ENCODE assay signal across 14 cellular contexts in the genomic region with DNA sequence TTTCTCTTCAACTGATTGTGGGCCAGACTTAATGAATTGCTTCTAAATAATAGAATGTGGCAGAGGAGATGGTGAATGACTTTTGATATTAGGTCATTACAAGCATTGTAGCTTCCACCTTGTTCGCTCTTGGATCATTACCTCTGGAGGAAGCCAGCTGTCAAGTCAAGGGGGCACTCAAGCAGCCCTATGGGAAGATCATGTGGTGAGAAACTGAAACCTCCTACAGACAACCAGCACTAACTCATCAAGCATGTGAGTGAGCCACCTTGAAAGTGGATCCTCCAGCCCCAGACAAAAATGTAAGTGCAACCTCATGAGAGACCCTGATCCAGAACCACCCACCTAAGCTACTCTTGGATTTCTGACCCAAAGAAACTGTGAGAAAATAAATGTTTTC.
A peak's percentile ranks its signal among the peaks of the same experiment; 100 is the strongest.
DNase-seq lines count a peak whose midpoint lies in the region; ATAC-seq, FAIRE-seq and TF ChIP-seq lines count a peak whose summit lies in the region.
"Had no signal": no experiment of that assay in that cellular context is flagged by ENCODE, and none has a peak within 500 bp of the region (broad histone marks: within the 10 kb centered on the region; RNA-seq: fewer than 3 reads in every experiment).

No MANE protein-coding gene starts in this region.

- H3K9me3 ChIP-seq in GM12878 (replicated peaks; ENCODE audit: control insufficient read depth, insufficient read depth, low read length) (no peaks in the 10 kb centered on the region), smooth muscle cell (replicated peaks; ENCODE audit: low read depth) (no peaks in the 10 kb centered on the region), aorta (ENCODE audit: control insufficient read depth, low read length) (no peaks in the 10 kb centered on the region)
- H3K9me3 ChIP-seq: ascending aorta had no signal

- RAD21 ChIA-PET in GM12878 (lab: Charles Lee; ENCODE audit: unreplicated experiment) = no interaction called here

- no peak for FAIRE-seq in GM12878 (lab: Jason Lieb, UNC)
- FAIRE-seq: kidney had no signal

- H3K27ac ChIP-seq in GM12878 (ENCODE audit: control insufficient read depth, insufficient read depth) = no peak overlapping the region
- no peak overlapping the region for H3K27ac ChIP-seq in smooth muscle cell (ENCODE audit: low read depth)
- H3K27ac ChIP-seq in aorta (ENCODE audit: low read depth in 1 of 2, low read length in 2 of 2) = no peak overlapping the region
- H3K27ac ChIP-seq: ascending aorta, gastroesophageal sphincter had no signal

- TF ChIP-seq EP300 in GM12878 (IDR thresholded peaks at IDR 0.05; ENCODE audit: borderline replicate concordance in 1 of 2, control insufficient read depth in 1 of 2, low read depth in 2 of 2, low read length in 2 of 2) = no peak

- H3K79me2 ChIP-seq in GM12878 (ENCODE audit: control insufficient read depth, insufficient read depth, low read length) (no peaks in the 10 kb centered on the region), smooth muscle cell (ENCODE audit: low read depth) (no peaks in the 10 kb centered on the region)

- H3K4me1 ChIP-seq in GM12878 (ENCODE audit: control insufficient read depth, insufficient read depth, low read length) (no peaks in the 10 kb centered on the region), smooth muscle cell (ENCODE audit: low read depth) (no peaks in the 10 kb centered on the region), aorta (ENCODE audit: control insufficient read depth in 1 of 2, insufficient read depth in 2 of 2, low read length in 2 of 2) (no peaks in the 10 kb centered on the region)
- H3K4me1 ChIP-seq: ascending aorta, gastroesophageal sphincter had no signal

- H3K9ac ChIP-seq in GM12878 (ENCODE audit: control insufficient read depth, insufficient read depth, low read length) = no peak overlapping the region
- H3K9ac ChIP-seq in smooth muscle cell (ENCODE audit: low read depth) = no peak overlapping the region

- H3K36me3 ChIP-seq in GM12878 (ENCODE audit: control insufficient read depth in 2 of 2, insufficient read depth in 2 of 2, low read length in 1 of 2) (no peaks in the 10 kb centered on the region), smooth muscle cell (ENCODE audit: low read depth) (no peaks in the 10 kb centered on the region), aorta (ENCODE audit: control insufficient read depth in 1 of 2, insufficient read depth in 2 of 2, low read length in 1 of 2) (no peaks in the 10 kb centered on the region)
- H3K36me3 ChIP-seq: ascending aorta, gastroesophageal sphincter had no signal

- H3K4me3 ChIP-seq in GM12878 (no peak overlapping the region), smooth muscle cell (no peak overlapping the region), aorta (ENCODE audit: low read length in 2 of 2) (no peak overlapping the region)
- H3K4me3 ChIP-seq: ascending aorta, gastroesophageal sphincter, GM23338 had no signal

- H4K20me1 ChIP-seq in GM12878 (ENCODE audit: control insufficient read depth, insufficient read depth) (no peaks in the 10 kb centered on the region), smooth muscle cell (ENCODE audit: low read depth) (no peaks in the 10 kb centered on the region)

- no peaks in the 10 kb centered on the region for H3F3A ChIP-seq in smooth muscle cell (ENCODE audit: low read depth)

- DNase-seq in GM12878 (ENCODE audit: low read depth, low spot score) = peak; percentile 25
- no peak for DNase-seq in hepatic stellate cell (ENCODE audit: low spot score)
- no peak for DNase-seq in smooth muscle cell (lab: John Stamatoyannopoulos, UW; ENCODE audit: unreplicated experiment)
- no peak for DNase-seq in AG08396 (ENCODE audit: low spot score)
- no peak for DNase-seq in aorta
- DNase-seq: activated T-cell treated with anti-CD3 and anti-CD28 coated beads, Interleukin-2, amount 50 U/mL, for 24 hours; kidney had no signal

- SMC1A ChIA-PET in GM12878 (lab: Charles Lee; ENCODE audit: uncharacterized antibody, unreplicated experiment) = interaction anchor here (0.6 to 1.3 kb wide), 3 partner anchors 10 to 438 kb away, joined by 3 to 5 read pairs (median 3); no protein-coding TSS in a partner anchor

- 7% methylated on average over 1 of the region's 1 CpG for WGBS in GM12878 (ENCODE audit: insufficient coverage, insufficient replicate concordance, low lambda C conversion rate, missing lambda C conversion rate)
- 100% methylated on average over 1 of the region's 1 CpG for WGBS in smooth muscle cell (ENCODE audit: low lambda C conversion rate)
- WGBS in aorta, 2 donors = 92 to 98% methylated on average over 1 of the region's 1 CpG

- POLR2A ChIA-PET in GM12878 (lab: Charles Lee) = interaction anchor here (0.7 kb wide), 1 partner anchor 362 kb away, joined by 4 read pairs; no protein-coding TSS in a partner anchor

- H3K4me2 ChIP-seq in GM12878 (ENCODE audit: control insufficient read depth, insufficient read depth) (no peak overlapping the region), smooth muscle cell (no peak overlapping the region)
- H3K4me2 ChIP-seq: GM23338 had no signal

- intact Hi-C loops in GM12878 (cut with micrococcal nuclease; ENCODE audit: unreplicated experiment) (no loop called here), aorta (cut with DNase I) (no loop called here)

- ATAC-seq in GM18909 (IDR thresholded peaks at IDR 0.05; ENCODE audit: poor library complexity, unreplicated experiment) = peak; percentile 90
- ATAC-seq in GM21576 (IDR thresholded peaks at IDR 0.05; ENCODE audit: unreplicated experiment) = peak; percentile 78
- ATAC-seq in HG03103 (IDR thresholded peaks at IDR 0.05; ENCODE audit: low read depth, unreplicated experiment) = peak; percentile 74
- peak; percentile 94 for ATAC-seq in GM12878
- no peak for ATAC-seq in aorta (ENCODE audit: low FRiP score)
- ATAC-seq: gastroesophageal sphincter, GM23338, Right ventricle myocardium inferior had no signal

- CTCF ChIA-PET in GM12878 (lab: Yijun Ruan, JAX) = interaction anchor here (2.6 kb wide), 1 partner anchor 10 kb away, joined by 16 read pairs; no protein-coding TSS in a partner anchor

- no peak for TF ChIP-seq RAD21 in GM12878 (IDR thresholded peaks at IDR 0.05; ENCODE audit: insufficient read depth, low read depth, low read length)

- in situ Hi-C loops in GM12878 (cut with MboI) = no loop called here

- H3K27me3 ChIP-seq in GM12878 (replicated peaks in 1 of 2; ENCODE audit: control insufficient read depth in 2 of 2, insufficient read depth in 2 of 2, low read length in 1 of 2) (no peaks in the 10 kb centered on the region), smooth muscle cell (ENCODE audit: low read depth) (no peaks in the 10 kb centered on the region), aorta (ENCODE audit: control insufficient read depth in 1 of 2, insufficient read depth in 2 of 2, low read length in 1 of 2) (no peaks in the 10 kb centered on the region)
- H3K27me3 ChIP-seq: ascending aorta, gastroesophageal sphincter had no signal

- BruUV-seq in GM12878 (replicated peaks; lab: Mats Ljungman, UMichigan) = no TSS peak

- TF ChIP-seq POLR2A in GM12878 (IDR thresholded peaks at IDR 0.05; ENCODE audit: low read depth, low read length) = no peak

- H2AFZ ChIP-seq in GM12878 (ENCODE audit: control insufficient read depth, low read depth, low read length) = no peak overlapping the region
- no peak overlapping the region for H2AFZ ChIP-seq in smooth muscle cell (ENCODE audit: low read depth)
- H2AFZ ChIP-seq: GM23338 had no signal

- TF ChIP-seq CTCF in GM12878 (IDR thresholded peaks at IDR 0.05 in 2 of 3, conservative IDR thresholded peaks at IDR 0.05 in 1 of 3; ENCODE audit: control insufficient read depth in 2 of 3, extremely low read depth in 1 of 3, insufficient read depth in 1 of 3, low read depth in 3 of 3, low read length in 3 of 3) = no peak
- TF ChIP-seq CTCF in smooth muscle cell (IDR thresholded peaks at IDR 0.05; ENCODE audit: borderline replicate concordance, insufficient read depth, poor library complexity, severe bottlenecking) = no peak

TF ChIP-seq in GM12878, 131 proteins besides CTCF, POLR2A, EP300 and RAD21:
- TF ChIP-seq IKZF2 (IDR thresholded peaks at IDR 0.05) = 0 out of 4 replicates have a peak, but pooled peaks of 1 of the 2 experiments have one; percentile 23
- TF ChIP-seq, protein P1, sequence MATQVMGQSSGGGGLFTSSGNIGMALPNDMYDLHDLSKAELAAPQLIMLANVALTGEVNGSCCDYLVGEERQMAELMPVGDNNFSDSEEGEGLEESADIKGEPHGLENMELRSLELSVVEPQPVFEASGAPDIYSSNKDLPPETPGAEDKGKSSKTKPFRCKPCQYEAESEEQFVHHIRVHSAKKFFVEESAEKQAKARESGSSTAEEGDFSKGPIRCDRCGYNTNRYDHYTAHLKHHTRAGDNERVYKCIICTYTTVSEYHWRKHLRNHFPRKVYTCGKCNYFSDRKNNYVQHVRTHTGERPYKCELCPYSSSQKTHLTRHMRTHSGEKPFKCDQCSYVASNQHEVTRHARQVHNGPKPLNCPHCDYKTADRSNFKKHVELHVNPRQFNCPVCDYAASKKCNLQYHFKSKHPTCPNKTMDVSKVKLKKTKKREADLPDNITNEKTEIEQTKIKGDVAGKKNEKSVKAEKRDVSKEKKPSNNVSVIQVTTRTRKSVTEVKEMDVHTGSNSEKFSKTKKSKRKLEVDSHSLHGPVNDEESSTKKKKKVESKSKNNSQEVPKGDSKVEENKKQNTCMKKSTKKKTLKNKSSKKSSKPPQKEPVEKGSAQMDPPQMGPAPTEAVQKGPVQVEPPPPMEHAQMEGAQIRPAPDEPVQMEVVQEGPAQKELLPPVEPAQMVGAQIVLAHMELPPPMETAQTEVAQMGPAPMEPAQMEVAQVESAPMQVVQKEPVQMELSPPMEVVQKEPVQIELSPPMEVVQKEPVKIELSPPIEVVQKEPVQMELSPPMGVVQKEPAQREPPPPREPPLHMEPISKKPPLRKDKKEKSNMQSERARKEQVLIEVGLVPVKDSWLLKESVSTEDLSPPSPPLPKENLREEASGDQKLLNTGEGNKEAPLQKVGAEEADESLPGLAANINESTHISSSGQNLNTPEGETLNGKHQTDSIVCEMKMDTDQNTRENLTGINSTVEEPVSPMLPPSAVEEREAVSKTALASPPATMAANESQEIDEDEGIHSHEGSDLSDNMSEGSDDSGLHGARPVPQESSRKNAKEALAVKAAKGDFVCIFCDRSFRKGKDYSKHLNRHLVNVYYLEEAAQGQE (IDR thresholded peaks at IDR 0.05; ENCODE audit: low read depth, low read length) = no peak
- TF ChIP-seq ZNF384 (IDR thresholded peaks at IDR 0.05; ENCODE audit: borderline replicate concordance, low read depth, low read length) = no peak
- 0 out of 2 replicates have a peak, but pooled peaks have one; percentile 17 for TF ChIP-seq MTA2 (IDR thresholded peaks at IDR 0.05; ENCODE audit: low read depth)
- TF ChIP-seq CEBPB (IDR thresholded peaks at IDR 0.05; ENCODE audit: borderline replicate concordance in 1 of 2, low read depth in 2 of 2, low read length in 2 of 2) = no peak
- TF ChIP-seq CREB1 (IDR thresholded peaks at IDR 0.05; ENCODE audit: low read depth) = no peak
- no peak for TF ChIP-seq EGR1 (IDR thresholded peaks at IDR 0.05; ENCODE audit: borderline replicate concordance in 1 of 2, low read depth in 2 of 2, low read length in 2 of 2)
- no peak for TF ChIP-seq IRF4 (IDR thresholded peaks at IDR 0.05; ENCODE audit: low read depth, low read length)
